In the genomic region with DNA sequence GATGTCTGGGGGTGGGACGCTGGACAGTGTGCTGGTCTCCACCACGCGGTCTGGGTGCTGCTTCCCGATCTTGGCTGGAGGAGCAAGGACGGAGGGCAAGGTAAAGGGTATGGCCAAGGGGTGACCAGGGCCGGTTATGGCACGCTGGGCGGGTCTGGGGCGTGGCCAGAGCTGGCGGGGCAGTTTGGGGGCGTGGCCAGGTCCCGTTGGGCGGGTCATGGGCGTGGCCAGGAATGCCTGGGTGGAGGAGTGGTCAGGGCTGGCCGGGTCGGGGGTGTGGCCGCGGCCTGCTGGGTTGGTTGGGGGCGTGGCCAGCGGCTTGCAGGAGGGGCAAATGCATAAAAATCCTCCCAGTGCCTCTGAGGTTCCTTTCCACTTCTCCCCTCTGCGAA, we compare ENCODE assay signal across 9 cellular contexts. TPM values are rescaled to one million over a fixed set of nuclear protein-coding genes. Genes with fewer than 3 reads are reported as not detected.
DNase-seq lines count a peak whose midpoint lies in the region; ATAC-seq and TF ChIP-seq lines count a peak whose summit lies in the region.
"Had no signal": no experiment of that assay in that cellular context is flagged by ENCODE, and none has a peak within 500 bp of the region (broad histone marks: within the 10 kb centered on the region; RNA-seq: fewer than 3 reads in every experiment).

No MANE protein-coding gene starts in this region.

- no peak overlapping the region for H3K27ac Mint-ChIP-seq in Caco-2 (ENCODE audit: unreplicated experiment)
- no peak overlapping the region for H3K27ac Mint-ChIP-seq in HFFc6

- H3K9me3 ChIP-seq in Caco-2 (no peaks in the 10 kb centered on the region), heart left ventricle (no peaks in the 10 kb centered on the region)

- CTCF ChIA-PET in Caco-2 (lab: Charles Lee) = no interaction called here

- H3K27me3 Mint-ChIP-seq in Caco-2 (ENCODE audit: insufficient read depth, unreplicated experiment) (no peaks in the 10 kb centered on the region), HFFc6 (ENCODE audit: insufficient read depth) (peaks cover 3% of the 10 kb centered on the region)

- H3K4me1 Mint-ChIP-seq in Caco-2 (ENCODE audit: low read depth, unreplicated experiment) = no peaks in the 10 kb centered on the region
- H3K4me1 Mint-ChIP-seq in HFFc6 (ENCODE audit: low read depth) = no peaks in the 10 kb centered on the region

- H3K27me3 ChIP-seq in Caco-2 (replicated peaks; ENCODE audit: control insufficient read depth, insufficient read depth, low read length) (no peaks in the 10 kb centered on the region), heart left ventricle (no peaks in the 10 kb centered on the region)

- TF ChIP-seq CTCF in Caco-2 (IDR thresholded peaks at IDR 0.05; ENCODE audit: insufficient read depth in 1 of 2, low read depth in 1 of 2, low read length in 1 of 2, severe bottlenecking in 1 of 2, unreplicated experiment in 1 of 2) = no peak
- no peak for TF ChIP-seq CTCF in HFFc6 (IDR thresholded peaks at IDR 0.05)
- TF ChIP-seq CTCF in heart left ventricle (IDR thresholded peaks at IDR 0.05) = no peak

- H3K4me3 Mint-ChIP-seq in Caco-2 (ENCODE audit: unreplicated experiment) (no peak overlapping the region), HFFc6 (peak overlapping the region; percentile 37; the same call in 1 of the 2 replicates)

- TF ChIP-seq POLR2A in heart left ventricle (IDR thresholded peaks at IDR 0.05) = no peak

- H3K36me3 ChIP-seq in Caco-2 (ENCODE audit: control insufficient read depth, insufficient read depth, low read length) = no peaks in the 10 kb centered on the region; the same call in 1 of the 2 replicates
- peaks cover 8 to 100% (median 94%) of the 10 kb centered on the region in 9 donors for H3K36me3 ChIP-seq in heart left ventricle

- DNase-seq in Caco-2 (peak; percentile 80 to 81), HFFc6 (peak; percentile 49), heart left ventricle (peak in 3 of 5 donors; percentile 52 to 82 (median 67)), NOMO-1 (lab: John Stamatoyannopoulos, UW; ENCODE audit: unreplicated experiment in 2 of 2) (no peak), NCI-H510A (lab: John Stamatoyannopoulos, UW) (no peak)
- DNase-seq in activated CD4-positive, alpha-beta T cell treated with anti-CD3 and anti-CD28 coated beads, Interleukin-2, amount 50 U/mL, for 48 hours = peak; percentile 84 to 85
- DNase-seq in stimulated activated CD8-positive, alpha-beta memory T cell treated with anti-CD3 and anti-CD28 coated beads, Interleukin-7, amount 100 ng/mL, for 48 hours (ENCODE audit: extremely low read depth in 1 of 2, low read depth in 1 of 2) = peak; percentile 53 to 65

- no TSS peak for BruUV-seq in Caco-2 (replicated peaks; lab: Mats Ljungman, UMichigan)

- H3K27ac ChIP-seq in heart left ventricle = no peak overlapping the region
- H3K27ac ChIP-seq: HL-60 had no signal

- intact Hi-C loops in Caco-2 (cut with micrococcal nuclease; ENCODE audit: unreplicated experiment) = no loop called here
- intact Hi-C loops in heart left ventricle (cut with DNase I) = no loop called here

- ATAC-seq in heart left ventricle (peak in 3 of 4 donors; percentile 46 to 79 (median 66)), GM18498 (IDR thresholded peaks at IDR 0.05; ENCODE audit: unreplicated experiment) (no peak)

- POLR2A ChIA-PET in Caco-2 (lab: Charles Lee) = no interaction called here

- 67 to 78% (median 70%) methylated on average over 13 to 21 of the region's 21 CpGs for WGBS in heart left ventricle, 4 donors

- H3K9me3 Mint-ChIP-seq in Caco-2 (ENCODE audit: unreplicated experiment) (no peaks in the 10 kb centered on the region), HFFc6 (no peaks in the 10 kb centered on the region)

- H3K4me1 ChIP-seq in Caco-2 = no peaks in the 10 kb centered on the region
- peaks cover 0 to 23% (median 0%) of the 10 kb centered on the region in 12 donors for H3K4me1 ChIP-seq in heart left ventricle

- H3K4me3 ChIP-seq in Caco-2 (ENCODE audit: low read depth, low read length) = no peak overlapping the region
- H3K4me3 ChIP-seq in heart left ventricle = no peak overlapping the region

- H3K36me3 Mint-ChIP-seq in Caco-2 (ENCODE audit: insufficient read depth, unreplicated experiment) (peaks cover 59% of the 10 kb centered on the region), HFFc6 (ENCODE audit: low read depth) (peaks cover 15% of the 10 kb centered on the region)

RNA-seq across cellular contexts. Expression of gene GPX4, which starts 19.2 kb away (rescaled TPM):
- total RNA-seq in Caco-2 (2022) (500 and 546 TPM in 2 replicates), heart left ventricle (100 to 1,000 TPM; 251 to 590 (median 289) TPM)
- total RNA-seq in HFFc6 (2021; fragmentation: NEBNext Ultra II Directional; extraction: Animal tissue kit (Norgen Biotek cat#: 25700)) = 100 to 1,000 TPM; 193 to 237 (median 223) TPM
- polyA plus RNA-seq in heart left ventricle = 100 to 1,000 TPM; 377 to 558 TPM

RNA-seq across cellular contexts. Expression of gene POLR2E, which starts 27.8 kb away (rescaled TPM):
- total RNA-seq in Caco-2 (2022) (264 and 272 TPM in 2 replicates), heart left ventricle (100 to 1,000 TPM; 116 to 220 (median 139) TPM)
- 100 to 1,000 TPM; 224 to 289 (median 250) TPM for total RNA-seq in HFFc6 (2021; fragmentation: NEBNext Ultra II Directional; extraction: Animal tissue kit (Norgen Biotek cat#: 25700))
- 100 to 1,000 TPM; 161 to 209 TPM for polyA plus RNA-seq in heart left ventricle

RNA-seq across cellular contexts. Expression of gene SBNO2, which starts 51.1 kb away (rescaled TPM):
- total RNA-seq in Caco-2 (2022) (37.3 and 41.2 TPM in 2 replicates), heart left ventricle (10 to 100 TPM in 8 of 9 donors, 1 to 10 TPM in 1; 9.9 to 78.9 (median 20.0) TPM)
- 10 to 100 TPM; 33.7 to 49.8 (median 41.5) TPM for total RNA-seq in HFFc6 (2021; fragmentation: NEBNext Ultra II Directional; extraction: Animal tissue kit (Norgen Biotek cat#: 25700))
- 10 to 100 TPM; 10.1 to 18.7 TPM for polyA plus RNA-seq in heart left ventricle

RNA-seq across cellular contexts. Expression of gene ARHGAP45, which starts 56.0 kb away (rescaled TPM):
- 38.6 and 43.3 TPM in 2 replicates for total RNA-seq in Caco-2 (2022)
- under 1 TPM; 0.28 to 0.74 (median 0.60) TPM for total RNA-seq in HFFc6 (2021; fragmentation: NEBNext Ultra II Directional; extraction: Animal tissue kit (Norgen Biotek cat#: 25700))
- total RNA-seq in heart left ventricle = 10 to 100 TPM in 3 of 9 donors, 1 to 10 TPM in 6; 1.6 to 38.2 (median 5.1) TPM
- polyA plus RNA-seq in heart left ventricle = 1 to 10 TPM; 4.1 to 4.7 TPM

Comparison
In these comparisons a context has a peak if more than half of its experiments do, and no peak if none do; other contexts are left out.
1. DNase-seq: peak in Caco-2 (2 of 2), HFFc6 (single experiment), activated CD4-positive, alpha-beta T cell treated with anti-CD3 and anti-CD28 coated beads, Interleukin-2, amount 50 U/mL, for 48 hours (2 of 2), heart left ventricle (3 of 5) and stimulated activated CD8-positive, alpha-beta memory T cell treated with anti-CD3 and anti-CD28 coated beads, Interleukin-7, amount 100 ng/mL, for 48 hours (2 of 2); none in NOMO-1 (0 of 2) and NCI-H510A (single experiment).